Comparison of ENCODE assay signal across 10 cellular contexts in the genomic region with DNA sequence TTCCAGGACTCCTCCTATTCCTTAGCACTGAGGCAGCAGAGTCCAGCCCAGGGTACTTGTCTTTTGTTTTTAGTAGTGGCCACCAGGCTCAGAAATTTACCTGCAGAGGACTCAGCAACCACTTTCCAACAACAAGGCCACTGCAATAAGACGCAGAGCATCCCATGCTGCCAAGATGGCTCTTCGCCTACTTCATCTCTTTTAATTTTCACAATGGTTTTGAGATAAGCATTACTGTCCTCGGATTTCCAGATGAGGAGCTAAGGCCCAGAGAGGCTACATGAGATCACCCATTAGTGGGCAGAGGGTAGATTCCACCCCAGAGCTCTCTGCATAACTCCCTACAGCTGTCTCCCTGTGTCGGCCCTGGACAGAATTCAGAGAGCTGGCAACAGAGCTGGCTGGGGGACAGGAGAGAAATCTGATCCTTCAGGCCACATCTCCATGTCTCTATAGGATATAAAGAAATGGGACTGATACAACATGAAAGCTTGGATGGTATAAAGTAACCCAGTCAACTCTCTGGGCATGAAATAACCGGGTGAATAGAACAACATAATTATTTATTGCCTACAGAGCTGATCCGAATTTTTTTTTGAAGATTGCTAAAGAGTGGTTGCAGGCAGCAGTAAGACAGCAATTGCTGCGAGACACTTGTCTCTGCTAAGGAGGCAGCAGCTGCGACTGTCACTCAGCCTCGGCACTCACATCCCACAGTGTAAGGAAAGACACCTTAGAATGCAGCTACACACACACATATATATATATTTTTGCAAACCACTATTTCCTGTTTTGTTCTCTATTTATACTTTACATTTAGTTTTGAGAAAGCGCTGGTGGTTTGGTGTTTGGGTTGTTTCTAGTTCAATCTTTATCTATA. TPM values are rescaled to one million over a fixed set of nuclear protein-coding genes. Genes with fewer than 3 reads are reported as not detected.
DNase-seq lines count a peak whose midpoint lies in the region; ATAC-seq and TF ChIP-seq lines count a peak whose summit lies in the region.
"Had no signal": no experiment of that assay in that cellular context is flagged by ENCODE, and none has a peak within 500 bp of the region (broad histone marks: within the 10 kb centered on the region; RNA-seq: fewer than 3 reads in every experiment).

No MANE protein-coding gene starts in this region.

- TF ChIP-seq CTCF in DND-41 (IDR thresholded peaks at IDR 0.05; ENCODE audit: borderline replicate concordance, extremely low read depth, low read length, poor library complexity, severe bottlenecking) (no peak), brain (conservative IDR thresholded peaks at IDR 0.05) (no peak), lower leg skin (IDR thresholded peaks at IDR 0.05) (no peak)

- no peak overlapping the region for H3K23ac ChIP-seq in neuronal stem cell (ENCODE audit: low read depth, low read length, poor library complexity)

- no peak overlapping the region for H3K18ac ChIP-seq in neuronal stem cell (ENCODE audit: low read length)

- no peaks in the 10 kb centered on the region for H3K79me1 ChIP-seq in neuronal stem cell (ENCODE audit: low read depth, low read length)

- H3K36me3 ChIP-seq in DND-41 (ENCODE audit: insufficient read depth, low read length) = no peaks in the 10 kb centered on the region
- H3K36me3 ChIP-seq in MG63 = no peaks in the 10 kb centered on the region
- no peaks in the 10 kb centered on the region for H3K36me3 ChIP-seq in neuronal stem cell (replicated peaks in 1 of 2; ENCODE audit: control insufficient read depth in 2 of 2, insufficient read depth in 2 of 2, low read length in 2 of 2)

- H3K4me3 Mint-ChIP-seq in brain = peak overlapping the region in 1 of 5 experiments; percentile 37

- peaks cover 16% of the 10 kb centered on the region for H3K27me3 ChIP-seq in DND-41 (ENCODE audit: insufficient read depth, low read length, poor library complexity)
- H3K27me3 ChIP-seq in MG63 = no peaks in the 10 kb centered on the region
- peaks cover 0 to 18% (median 0%) of the 10 kb centered on the region in 3 experiments for H3K27me3 ChIP-seq in neuronal stem cell (ENCODE audit: control insufficient read depth in 3 of 3, insufficient read depth in 3 of 3, low read depth in 1 of 3, low read length in 3 of 3)

- no peak overlapping the region for H2BK12ac ChIP-seq in neuronal stem cell (ENCODE audit: low read length)

- no peak overlapping the region for H2BK120ac ChIP-seq in neuronal stem cell (ENCODE audit: low read depth, low read length)

- H3K9ac ChIP-seq in DND-41 (ENCODE audit: low read depth, low read length) (no peak overlapping the region), neuronal stem cell (ENCODE audit: low read depth, low read length, poor library complexity) (no peak overlapping the region)

- H3K79me2 ChIP-seq in DND-41 (ENCODE audit: insufficient read depth, low read length) = no peaks in the 10 kb centered on the region

- H3K14ac ChIP-seq in neuronal stem cell (ENCODE audit: low read length) = no peak overlapping the region

- H2AK5ac ChIP-seq in neuronal stem cell (ENCODE audit: low read depth, low read length) = no peak overlapping the region

- no peak for TF ChIP-seq POLR2A in lower leg skin (IDR thresholded peaks at IDR 0.05)

- no peak overlapping the region for H4K91ac ChIP-seq in neuronal stem cell (ENCODE audit: low read depth, low read length, poor library complexity)

- H3K4ac ChIP-seq in neuronal stem cell (ENCODE audit: low read length) = no peak overlapping the region

- WGBS in neuronal stem cell (ENCODE audit: extremely low coverage in 2 of 2, insufficient read length in 2 of 2, insufficient replicate concordance in 1 of 2), 2 donors = no CpG with 5 or more reads among the region's 10 CpGs
- 52 to 62% methylated on average over 10 of the region's 10 CpGs for WGBS in lower leg skin, 2 donors

- H3K27ac ChIP-seq in DND-41 (ENCODE audit: low read length) (no peak overlapping the region), neuronal stem cell (replicated peaks; ENCODE audit: low read length) (no peak overlapping the region)

- ATAC-seq in DND-41 (ENCODE audit: insufficient read depth, low read depth) (peak; percentile 88), GM21367 (IDR thresholded peaks at IDR 0.05; ENCODE audit: unreplicated experiment) (peak; percentile 82), HG03097 (IDR thresholded peaks at IDR 0.05; ENCODE audit: low FRiP score, unreplicated experiment) (no peak)

- H3K4me1 Mint-ChIP-seq in brain = peaks cover 32% of the 10 kb centered on the region

- DNase-seq in DND-41 = peak; percentile 50
- peak; percentile 46 for DNase-seq in MG63
- no peak for DNase-seq in NCI-H1048 (lab: John Stamatoyannopoulos, UW)
- no peak for DNase-seq in neuronal stem cell (ENCODE audit: low spot score)
- DNase-seq in lower leg skin (ENCODE audit: low spot score in 2 of 2) = no peak
- DNase-seq: NCI-H345; stimulated activated CD4-positive, alpha-beta T cell treated with anti-CD3 and anti-CD28 coated beads, Interleukin-4, amount 100 ng/mL, for 1 hour had no signal

- H4K8ac ChIP-seq in neuronal stem cell (ENCODE audit: low read depth, low read length) = no peak overlapping the region

- no peaks in the 10 kb centered on the region for H3K27me3 Mint-ChIP-seq in brain

- H3K9me3 Mint-ChIP-seq in brain = peaks cover 0 to under 1% (median 0%) of the 10 kb centered on the region in 5 experiments

- H2BK5ac ChIP-seq in neuronal stem cell (ENCODE audit: low read length) = no peak overlapping the region

- H3K36me3 Mint-ChIP-seq in brain = no peaks in the 10 kb centered on the region

- H3K4me1 ChIP-seq in DND-41 (ENCODE audit: insufficient read depth, low read length) = peaks cover 30% of the 10 kb centered on the region
- H3K4me1 ChIP-seq in neuronal stem cell (ENCODE audit: control insufficient read depth in 2 of 2, insufficient read depth in 1 of 2, low read depth in 1 of 2, low read length in 2 of 2) = peaks cover 0 to 8% of the 10 kb centered on the region in 2 donors

- H2BK15ac ChIP-seq in neuronal stem cell (ENCODE audit: low read length) = no peak overlapping the region

- H2AFZ ChIP-seq in DND-41 (ENCODE audit: low read depth, low read length) (no peak overlapping the region), neuronal stem cell (ENCODE audit: low read length) (no peak overlapping the region)

- H3K27ac Mint-ChIP-seq in brain = peak overlapping the region in 4 of 5 experiments; percentile 50 to 83 (median 60)

- H3K9me3 ChIP-seq in DND-41 (ENCODE audit: insufficient read depth, low read length, severe bottlenecking) (no peaks in the 10 kb centered on the region), MG63 (no peaks in the 10 kb centered on the region), neuronal stem cell (replicated peaks in 1 of 2; ENCODE audit: control insufficient read depth in 2 of 2, insufficient read depth in 1 of 2, low read depth in 1 of 2, low read length in 2 of 2) (no peaks in the 10 kb centered on the region)

- intact Hi-C loops in lower leg skin (cut with DNase I; ENCODE audit: low total_unique reads) = no loop called here

- no peak overlapping the region for H3K4me3 ChIP-seq in DND-41 (ENCODE audit: low read depth in 1 of 2, low read length in 2 of 2)
- H3K4me3 ChIP-seq in MG63 = no peak overlapping the region
- H3K4me3 ChIP-seq in neuronal stem cell (ENCODE audit: low read length in 2 of 2) = no peak overlapping the region
- H3K4me3 ChIP-seq in lower leg skin (ENCODE audit: low read depth, poor library complexity, severe bottlenecking) = no peak overlapping the region

- no peaks in the 10 kb centered on the region; the same call in 1 of the 2 replicates for H4K20me1 ChIP-seq in DND-41 (ENCODE audit: insufficient read depth, low read length)

- H3K4me2 ChIP-seq in DND-41 (ENCODE audit: insufficient read depth, low read length) (peak overlapping the region; percentile 45), neuronal stem cell (ENCODE audit: insufficient read depth, low read length, poor library complexity, severe bottlenecking) (no peak overlapping the region)

RNA-seq across cellular contexts. Expression of a gene that starts 37.2 kb away (rescaled TPM):
- not detected in 2 replicates for total RNA-seq in MG63 (2014; rRNA removed; shearing (Covaris generic); ENCODE audit: low replicate concordance)
- not detected for polyA plus RNA-seq in brain (ENCODE audit: insufficient read depth, low read depth, low replicate concordance)
- polyA plus RNA-seq in neuronal stem cell (2013, experiment 1 of 2) = 0.07 TPM
- polyA plus RNA-seq in neuronal stem cell (2013, experiment 2 of 2) = 0.03 TPM
- under 1 TPM; 0.10 to 0.51 (median 0.38) TPM for total RNA-seq in lower leg skin

Comparison
In these comparisons a context has a peak if more than half of its experiments do, and no peak if none do; other contexts are left out.
1. DNase-seq: peak in DND-41 (single experiment) and MG63 (single experiment); none in NCI-H1048 (single experiment), neuronal stem cell (single experiment) and lower leg skin (0 of 2).